In the genomic region with DNA sequence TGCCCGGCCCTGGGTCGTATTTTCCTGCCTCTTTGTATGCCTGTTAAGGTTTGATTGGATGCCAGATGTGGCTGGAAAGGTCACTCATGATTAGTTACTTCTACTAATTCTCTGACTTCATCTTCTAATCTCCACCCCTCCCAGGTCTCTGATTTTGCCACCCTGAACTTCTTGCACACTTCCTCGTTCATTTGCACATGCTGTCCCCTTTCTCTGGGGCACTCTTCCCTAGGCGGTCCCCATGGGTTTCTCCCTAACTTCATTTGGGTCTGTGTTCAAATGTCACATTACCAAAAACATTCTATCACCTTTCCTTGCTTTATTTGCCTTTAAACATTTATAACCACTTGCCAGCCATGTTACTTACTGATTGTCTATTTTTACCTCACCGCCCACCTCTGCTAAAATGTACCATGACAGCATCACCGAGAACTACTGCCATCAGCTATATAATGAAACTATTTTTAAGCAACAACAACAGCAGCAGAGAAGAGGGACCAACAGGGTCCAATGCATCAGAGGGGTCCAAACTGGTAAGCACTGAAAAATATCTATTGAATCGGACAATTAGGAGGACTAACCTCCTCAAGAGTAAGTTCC, we compare ENCODE assay signal across 26 cellular contexts. TPM values are rescaled to one million over a fixed set of nuclear protein-coding genes. Genes with fewer than 3 reads are reported as not detected.
"Had no signal": no experiment of that assay in that cellular context is flagged by ENCODE, and none has a peak within 500 bp of the region (broad histone marks: within the 10 kb centered on the region; RNA-seq: fewer than 3 reads in every experiment).

No MANE protein-coding gene starts in this region.

- DNase-seq: activated CD4-positive, alpha-beta memory T cell treated with anti-CD3 and anti-CD28 coated beads, Interleukin-2, amount 10 ng/mL, durations not matched to agents 7 days and 5 days; activated CD4-positive, alpha-beta T cell treated with anti-CD3 and anti-CD28 coated beads for 1 hour; activated CD4-positive, alpha-beta T cell treated with anti-CD3 and anti-CD28 coated beads for 4 hours; activated CD4-positive, alpha-beta T cell treated with anti-CD3 and anti-CD28 coated beads, Interleukin-2, amount 10 ng/mL, durations not matched to agents 7 days and 5 days; activated CD4-positive, alpha-beta T cell treated with anti-CD3 and anti-CD28 coated beads, Interleukin-2, amount 50 U/mL, for 4 hours; activated effector memory CD4-positive, alpha-beta T cell treated with Interleukin-2 at 50 U/mL for 16 hours; activated gamma-delta T cell treated with Interleukin-2 at 50 U/mL for 16 hours; activated naive CD4-positive, alpha-beta T cell treated with anti-CD3 and anti-CD28 coated beads, Interleukin-2, amount 50 U/mL, for 16 hours; activated naive CD4-positive, alpha-beta T cell treated with Interleukin-2 at 50 U/mL for 16 hours; activated T-cell treated with anti-CD3 and anti-CD28 coated beads, Interleukin-2, amount 50 U/mL, for 4 hours; amniotic stem cell; anterior cingulate cortex; brain microvascular endothelial cell; dorsolateral prefrontal cortex; effector memory CD4-positive, alpha-beta T cell; endodermal cell; foreskin fibroblast; heart left ventricle; T-helper 2 cell had no signal

- ATAC-seq: activated T-cell treated with anti-CD3 and anti-CD28 coated beads, Interleukin-2, amount 50 U/mL, for 4 hours; activated T-helper 17 cell treated with anti-CD3 and anti-CD28 coated beads, Interleukin-2, amount 50 U/mL, for 72 hours; esophagus mucosa; heart left ventricle; WTC11 had no signal

- H3K27ac ChIP-seq: brain microvascular endothelial cell, coronary artery, heart left ventricle had no signal

- FAIRE-seq: astrocyte, bronchial epithelial cell, frontal cortex had no signal

- H3K36me3 ChIP-seq: brain microvascular endothelial cell, heart left ventricle had no signal

- H3K27me3 ChIP-seq: dorsolateral prefrontal cortex had no signal

- H3K4me3 ChIP-seq: coronary artery had no signal

RNA-seq across cellular contexts. Expression of a gene that starts 45.8 kb away (rescaled TPM):
- total RNA-seq: activated CD4-positive, alpha-beta T cell treated with anti-CD3 and anti-CD28 coated beads, Interleukin-2, amount 10 ng/mL, durations not matched to agents 7 days and 5 days; astrocyte had no signal
